ENCODE assay signal across 18 cellular contexts in the genomic region with DNA sequence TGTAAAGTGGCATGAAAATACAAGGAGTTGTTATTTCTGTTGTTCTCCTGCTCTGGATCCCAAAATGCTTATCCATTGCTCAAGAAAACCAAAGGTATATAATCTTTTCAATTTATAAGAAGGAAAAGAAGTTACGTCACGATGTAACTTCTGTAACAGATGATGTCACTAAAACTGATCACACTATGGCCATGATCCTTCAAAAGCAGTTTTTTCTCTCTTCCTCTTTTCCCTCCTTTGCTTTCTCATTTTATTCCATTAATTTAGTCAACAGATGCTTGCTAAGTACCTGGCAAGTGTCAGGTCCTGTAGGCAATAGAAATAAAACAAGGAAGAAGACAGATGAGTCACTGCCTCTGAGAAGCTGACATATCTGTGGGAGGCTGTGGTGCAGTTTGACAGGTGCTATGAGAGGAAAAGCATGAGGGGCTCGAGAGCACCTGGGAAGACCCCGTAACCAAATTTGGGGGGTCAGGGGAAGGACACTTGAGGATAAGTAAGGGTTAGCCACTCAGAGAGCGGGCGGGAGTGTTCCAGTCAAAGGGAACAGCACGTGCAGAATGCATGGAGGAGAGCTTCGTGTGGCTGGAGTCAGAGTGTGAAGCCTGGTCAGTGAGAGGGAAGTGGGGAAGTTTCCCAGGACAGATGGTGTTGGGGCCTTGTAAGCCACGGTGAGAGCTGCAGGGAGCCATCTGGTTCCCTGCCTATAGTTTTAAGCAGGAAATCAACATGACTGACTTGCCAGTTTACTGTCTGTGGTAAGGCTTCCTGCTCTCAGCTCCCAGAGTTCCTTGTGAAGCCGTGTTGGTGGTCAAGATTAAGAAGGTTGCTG.
DNase-seq lines count a peak whose midpoint lies in the region; ATAC-seq and TF ChIP-seq lines count a peak whose summit lies in the region.
"Had no signal": no experiment of that assay in that cellular context is flagged by ENCODE, and none has a peak within 500 bp of the region (broad histone marks: within the 10 kb centered on the region; RNA-seq: fewer than 3 reads in every experiment).

No MANE protein-coding gene starts in this region.

- H3K27me3 Mint-ChIP-seq in activated naive CD8-positive, alpha-beta T cell treated with anti-CD3 and anti-CD28 coated beads, Interleukin-2, amount 10 ng/mL, durations not matched to agents 7 days and 5 days: no peaks in the 10 kb centered on the region
- H3K27me3 Mint-ChIP-seq in activated naive CD8-positive, alpha-beta T cell treated with anti-CD3 and anti-CD28 coated beads, Interleukin-2, amount 50 U/mL, for 24 hours: no peaks in the 10 kb centered on the region
- no peaks in the 10 kb centered on the region for H3K27me3 Mint-ChIP-seq in dendritic cell treated with granulocyte-macrophage colony-stimulating factor and Interleukin-4, amounts not matched to agents 40 ng/mL and 50 ng/mL, for 4 days
- H3K27me3 Mint-ChIP-seq: effector memory CD8-positive, alpha-beta T cell had no signal

- in situ Hi-C loops in GM13977 (cut with MboI; ENCODE audit: low pct_unique_long_range_greater_than_20kb, low sequenced_read_pairs, unreplicated experiment): no loop called here

- peaks cover 2% of the 10 kb centered on the region for H3K9me3 Mint-ChIP-seq in activated naive CD8-positive, alpha-beta T cell treated with anti-CD3 and anti-CD28 coated beads, Interleukin-2, amount 10 ng/mL, durations not matched to agents 7 days and 5 days
- H3K9me3 Mint-ChIP-seq in activated naive CD8-positive, alpha-beta T cell treated with anti-CD3 and anti-CD28 coated beads, Interleukin-2, amount 50 U/mL, for 24 hours: no peaks in the 10 kb centered on the region
- H3K9me3 Mint-ChIP-seq in dendritic cell treated with granulocyte-macrophage colony-stimulating factor and Interleukin-4, amounts not matched to agents 40 ng/mL and 50 ng/mL, for 4 days: no peaks in the 10 kb centered on the region
- H3K9me3 Mint-ChIP-seq in stimulated activated effector memory CD8-positive, alpha-beta T cell treated with anti-CD3 and anti-CD28 coated beads, Interleukin-12 subunit alpha, Interleukin-12 subunit beta, amount 100 ng/mL, for 72 hours: no peaks in the 10 kb centered on the region
- H3K9me3 Mint-ChIP-seq: effector memory CD8-positive, alpha-beta T cell had no signal

- peaks cover 14% of the 10 kb centered on the region for H3K4me1 Mint-ChIP-seq in activated naive CD8-positive, alpha-beta T cell treated with anti-CD3 and anti-CD28 coated beads, Interleukin-2, amount 10 ng/mL, durations not matched to agents 7 days and 5 days
- H3K4me1 Mint-ChIP-seq in activated naive CD8-positive, alpha-beta T cell treated with anti-CD3 and anti-CD28 coated beads, Interleukin-2, amount 50 U/mL, for 24 hours: peaks cover 4% of the 10 kb centered on the region
- H3K4me1 Mint-ChIP-seq in dendritic cell treated with granulocyte-macrophage colony-stimulating factor and Interleukin-4, amounts not matched to agents 40 ng/mL and 50 ng/mL, for 4 days (ENCODE audit: low read depth): peaks cover 13% of the 10 kb centered on the region
- H3K4me1 Mint-ChIP-seq in stimulated activated effector memory CD8-positive, alpha-beta T cell treated with anti-CD3 and anti-CD28 coated beads, Interleukin-12 subunit alpha, Interleukin-12 subunit beta, amount 100 ng/mL, for 72 hours: peaks cover 7% of the 10 kb centered on the region

- peak overlapping the region; percentile 21 for H3K4me3 Mint-ChIP-seq in activated naive CD8-positive, alpha-beta T cell treated with anti-CD3 and anti-CD28 coated beads, Interleukin-2, amount 10 ng/mL, durations not matched to agents 7 days and 5 days
- no peak overlapping the region for H3K4me3 Mint-ChIP-seq in activated naive CD8-positive, alpha-beta T cell treated with anti-CD3 and anti-CD28 coated beads, Interleukin-2, amount 50 U/mL, for 24 hours
- no peak overlapping the region for H3K4me3 Mint-ChIP-seq in dendritic cell treated with granulocyte-macrophage colony-stimulating factor and Interleukin-4, amounts not matched to agents 40 ng/mL and 50 ng/mL, for 4 days
- no peak overlapping the region for H3K4me3 Mint-ChIP-seq in stimulated activated effector memory CD8-positive, alpha-beta T cell treated with anti-CD3 and anti-CD28 coated beads, Interleukin-12 subunit alpha, Interleukin-12 subunit beta, amount 100 ng/mL, for 72 hours
- H3K4me3 Mint-ChIP-seq: effector memory CD8-positive, alpha-beta T cell had no signal

- intact Hi-C loops in dendritic cell treated with granulocyte-macrophage colony-stimulating factor and Interleukin-4, amounts not matched to agents 40 ng/mL and 50 ng/mL, for 4 days (cut with micrococcal nuclease): no loop called here

- TF ChIP-seq CTCF in GM13977 (IDR thresholded peaks at IDR 0.05; ENCODE audit: extremely low read depth, insufficient read depth, missing control alignments): no peak

- POLR2A ChIA-PET in activated naive CD8-positive, alpha-beta T cell treated with anti-CD3 and anti-CD28 coated beads, Interleukin-2, amount 10 ng/mL, durations not matched to agents 7 days and 5 days (lab: Charles Lee): interaction anchor here (0.5 kb wide), 1 partner anchor 60 kb away, joined by 6 read pairs; no protein-coding TSS in a partner anchor

- peak overlapping the region; percentile 76 for H3K27ac Mint-ChIP-seq in activated naive CD8-positive, alpha-beta T cell treated with anti-CD3 and anti-CD28 coated beads, Interleukin-2, amount 10 ng/mL, durations not matched to agents 7 days and 5 days
- no peak overlapping the region for H3K27ac Mint-ChIP-seq in activated naive CD8-positive, alpha-beta T cell treated with anti-CD3 and anti-CD28 coated beads, Interleukin-2, amount 50 U/mL, for 24 hours
- H3K27ac Mint-ChIP-seq in dendritic cell treated with granulocyte-macrophage colony-stimulating factor and Interleukin-4, amounts not matched to agents 40 ng/mL and 50 ng/mL, for 4 days: peak overlapping the region; percentile 67
- peak overlapping the region; percentile 1 for H3K27ac Mint-ChIP-seq in stimulated activated effector memory CD8-positive, alpha-beta T cell treated with anti-CD3 and anti-CD28 coated beads, Interleukin-12 subunit alpha, Interleukin-12 subunit beta, amount 100 ng/mL, for 72 hours
- H3K27ac Mint-ChIP-seq: effector memory CD8-positive, alpha-beta T cell had no signal

- no peak for ATAC-seq in activated naive CD8-positive, alpha-beta T cell treated with anti-CD3 and anti-CD28 coated beads, Interleukin-2, amount 10 ng/mL, durations not matched to agents 7 days and 5 days (ENCODE audit: low read depth)
- no peak for ATAC-seq in activated naive CD8-positive, alpha-beta T cell treated with anti-CD3 and anti-CD28 coated beads, Interleukin-2, amount 50 U/mL, for 24 hours
- ATAC-seq in stimulated activated effector memory CD8-positive, alpha-beta T cell treated with anti-CD3 and anti-CD28 coated beads, Interleukin-12 subunit alpha, Interleukin-12 subunit beta, amount 100 ng/mL, for 72 hours: no peak
- ATAC-seq: effector memory CD8-positive, alpha-beta T cell had no signal

- DNase-seq in activated naive CD8-positive, alpha-beta T cell treated with anti-CD3 and anti-CD28 coated beads, Interleukin-2, amount 10 ng/mL, durations not matched to agents 7 days and 5 days: no peak
- no peak for DNase-seq in activated naive CD8-positive, alpha-beta T cell treated with anti-CD3 and anti-CD28 coated beads, Interleukin-2, amount 50 U/mL, for 24 hours
- DNase-seq in NCI-H446 treated with DMSO at 0.1 percent for 48 hours (lab: John Stamatoyannopoulos, UW) (peak; percentile 63), GM13977 (ENCODE audit: low spot score) (no peak), NCI-H526 treated with DMSO at 0.1 percent for 48 hours (lab: John Stamatoyannopoulos, UW) (no peak), NCI-H2081 (lab: John Stamatoyannopoulos, UW) (no peak)
- no peak for DNase-seq in stimulated activated effector memory CD8-positive, alpha-beta T cell treated with anti-CD3 and anti-CD28 coated beads, Interleukin-12 subunit alpha, Interleukin-12 subunit beta, amount 100 ng/mL, for 72 hours (ENCODE audit: low spot score in 2 of 2)
- DNase-seq: activated CD8-positive, alpha-beta memory T cell treated with anti-CD3 and anti-CD28 coated beads for 24 hours; adrenal gland; effector memory CD8-positive, alpha-beta T cell; GM23248; hippocampal formation; KG1; midbrain; NCI-H748 treated with DMSO at 0.1 percent for 48 hours; sigmoid colon; T-helper 2 cell had no signal

- H3K36me3 Mint-ChIP-seq in activated naive CD8-positive, alpha-beta T cell treated with anti-CD3 and anti-CD28 coated beads, Interleukin-2, amount 10 ng/mL, durations not matched to agents 7 days and 5 days: peaks cover 3% of the 10 kb centered on the region
- no peaks in the 10 kb centered on the region for H3K36me3 Mint-ChIP-seq in activated naive CD8-positive, alpha-beta T cell treated with anti-CD3 and anti-CD28 coated beads, Interleukin-2, amount 50 U/mL, for 24 hours (ENCODE audit: low read depth)
- no peaks in the 10 kb centered on the region for H3K36me3 Mint-ChIP-seq in dendritic cell treated with granulocyte-macrophage colony-stimulating factor and Interleukin-4, amounts not matched to agents 40 ng/mL and 50 ng/mL, for 4 days (ENCODE audit: low read depth)
- peaks cover 22% of the 10 kb centered on the region for H3K36me3 Mint-ChIP-seq in stimulated activated effector memory CD8-positive, alpha-beta T cell treated with anti-CD3 and anti-CD28 coated beads, Interleukin-12 subunit alpha, Interleukin-12 subunit beta, amount 100 ng/mL, for 72 hours
